23 cellular contexts compared by ENCODE assay signal in genomic region chr20:62428396-62429160, GRCh38. TPM values are rescaled to one million over a fixed set of nuclear protein-coding genes. Genes with fewer than 3 reads are reported as not detected.
DNase-seq lines count a peak whose midpoint lies in the region; ATAC-seq and TF ChIP-seq lines count a peak whose summit lies in the region.
"Had no signal": no experiment of that assay in that cellular context is flagged by ENCODE, and none has a peak within 500 bp of the region (broad histone marks: within the 10 kb centered on the region; RNA-seq: fewer than 3 reads in every experiment).

No MANE protein-coding gene starts in this region.

- H3K4me3 Mint-ChIP-seq in H9 = no peak overlapping the region
- peak overlapping the region; percentile 56 for H3K4me3 Mint-ChIP-seq in neural progenitor cell
- H3K4me3 Mint-ChIP-seq in activated CD8-positive, alpha-beta T cell treated with anti-CD3 and anti-CD28 coated beads for 36 hours = no peak overlapping the region
- H3K4me3 Mint-ChIP-seq: CD14-positive monocyte, IgD-negative memory B cell, immature natural killer cell, T-helper 17 cell had no signal

- H3K9me3 Mint-ChIP-seq in H9 (peaks cover 0 to 3% of the 10 kb centered on the region in 2 experiments; a peak in 1 of 5 replicates), neural progenitor cell (no peaks in the 10 kb centered on the region)
- H3K9me3 Mint-ChIP-seq in activated CD8-positive, alpha-beta T cell treated with anti-CD3 and anti-CD28 coated beads for 36 hours = no peaks in the 10 kb centered on the region
- H3K9me3 Mint-ChIP-seq: IgD-negative memory B cell, immature natural killer cell had no signal

- no peak overlapping the region for H3K9ac ChIP-seq in H9 (ENCODE audit: extremely low read depth, insufficient read length, low read length)
- no peak overlapping the region for H3K9ac ChIP-seq in neural progenitor cell

- no peak overlapping the region for H3K23ac ChIP-seq in H9 (ENCODE audit: insufficient read length, low read depth, low read length)

- H3K36me3 Mint-ChIP-seq in H9 (ENCODE audit: insufficient read depth in 1 of 3, low read depth in 3 of 3) (0 out of 7 replicates have a peak, but pooled peaks cover 0 to 4% (median 0%) of the 10 kb centered on the region in 3 experiments), neural progenitor cell (no peaks in the 10 kb centered on the region)
- H3K36me3 Mint-ChIP-seq in activated CD8-positive, alpha-beta T cell treated with anti-CD3 and anti-CD28 coated beads for 36 hours (ENCODE audit: low read depth) = no peaks in the 10 kb centered on the region
- H3K36me3 Mint-ChIP-seq: CD14-positive monocyte, IgD-negative memory B cell, immature natural killer cell had no signal

- CTCF ChIA-PET in A673 (lab: Charles Lee) = no interaction called here
- CTCF ChIA-PET in activated CD8-positive, alpha-beta T cell treated with anti-CD3 and anti-CD28 coated beads for 36 hours (lab: Charles Lee) = no interaction called here

- TF ChIP-seq CTCF in A673 (conservative IDR thresholded peaks at IDR 0.05; ENCODE audit: low read depth, low read length) = no peak
- TF ChIP-seq CTCF in H9 (conservative IDR thresholded peaks at IDR 0.05) = no peak
- TF ChIP-seq CTCF in body of pancreas (IDR thresholded peaks at IDR 0.05) = no peak
- TF ChIP-seq CTCF in neural progenitor cell (IDR thresholded peaks at IDR 0.05) = no peak
- no peak for TF ChIP-seq CTCF in activated CD8-positive, alpha-beta T cell treated with anti-CD3 and anti-CD28 coated beads for 36 hours (IDR thresholded peaks at IDR 0.05)

- WGBS in H9 (ENCODE audit: extremely low coverage, insufficient read length, low lambda C conversion rate) = no CpG with 5 or more reads among the region's 25 CpGs
- WGBS in body of pancreas, 2 donors = 61 to 80% methylated on average over 12 to 25 of the region's 25 CpGs

- TF ChIP-seq POLR2A in body of pancreas (IDR thresholded peaks at IDR 0.05) = no peak

- H3K56ac ChIP-seq in H9 (ENCODE audit: insufficient read length, low read depth, low read length) = no peak overlapping the region

- no peaks in the 10 kb centered on the region for H3K79me1 ChIP-seq in H9 (ENCODE audit: insufficient read depth, low read depth, low read length, poor library complexity, severe bottlenecking)

- H3K4me1 ChIP-seq in A673 (ENCODE audit: insufficient read depth, low read length, poor library complexity, severe bottlenecking) = no peaks in the 10 kb centered on the region
- peaks cover 3% of the 10 kb centered on the region; the same call in 1 of the 2 replicates for H3K4me1 ChIP-seq in H9 (ENCODE audit: insufficient read depth, low read length)
- peaks cover 26% of the 10 kb centered on the region for H3K4me1 ChIP-seq in body of pancreas
- H3K4me1 ChIP-seq in neural progenitor cell = peaks cover 14% of the 10 kb centered on the region
- H3K4me1 ChIP-seq: SJCRH30 had no signal

- H4K91ac ChIP-seq in H9 (ENCODE audit: insufficient read length, low read depth, low read length) = no peak overlapping the region

- no peaks in the 10 kb centered on the region for H4K20me1 ChIP-seq in H9 (ENCODE audit: control insufficient read depth, insufficient read depth, insufficient read length)
- no peaks in the 10 kb centered on the region for H4K20me1 ChIP-seq in neural progenitor cell (ENCODE audit: low read depth)

- peaks cover 25% of the 10 kb centered on the region for H3K27me3 ChIP-seq in A673 (replicated peaks; ENCODE audit: insufficient read depth, low read depth, low read length, poor library complexity)
- H3K27me3 ChIP-seq in H9 (ENCODE audit: insufficient read depth, low read length) = no peaks in the 10 kb centered on the region
- no peaks in the 10 kb centered on the region for H3K27me3 ChIP-seq in body of pancreas
- H3K27me3 ChIP-seq in neural progenitor cell = peaks cover 8% of the 10 kb centered on the region
- H3K27me3 ChIP-seq: cardiac muscle cell had no signal

- in situ Hi-C loops in ACHN (cut with HindIII; ENCODE audit: low pct_ligation_motif_present, low pct_unique_long_range_greater_than_20kb, low sequenced_read_pairs) = no loop called here

- no peak overlapping the region for H4K8ac ChIP-seq in H9 (replicated peaks; ENCODE audit: insufficient read length, low read depth, low read length)

- H3K79me2 ChIP-seq in H9 (ENCODE audit: insufficient read depth, low read length) = no peaks in the 10 kb centered on the region
- H3K79me2 ChIP-seq in neural progenitor cell (ENCODE audit: low read depth) = no peaks in the 10 kb centered on the region

- POLR2A ChIA-PET in A673 (lab: Charles Lee; ENCODE audit: low non-redundant PET) = no interaction called here
- POLR2A ChIA-PET in activated CD8-positive, alpha-beta T cell treated with anti-CD3 and anti-CD28 coated beads for 36 hours (lab: Charles Lee) = no interaction called here

- H3K4me1 Mint-ChIP-seq in H9 (peaks cover 25 to 57% of the 10 kb centered on the region in 2 experiments), neural progenitor cell (peaks cover 11% of the 10 kb centered on the region)
- H3K4me1 Mint-ChIP-seq in activated CD8-positive, alpha-beta T cell treated with anti-CD3 and anti-CD28 coated beads for 36 hours (ENCODE audit: low read depth) = no peaks in the 10 kb centered on the region
- H3K4me1 Mint-ChIP-seq: CD14-positive monocyte, IgD-negative memory B cell, immature natural killer cell, T-helper 17 cell had no signal

- H3K27ac ChIP-seq in A673 (ENCODE audit: low read depth, low read length, poor library complexity, severe bottlenecking) (no peak overlapping the region), H9 (ENCODE audit: insufficient read length, low read depth, low read length) (no peak overlapping the region), body of pancreas (peak overlapping the region; percentile 78 to 85 (median 82)), neural progenitor cell (no peak overlapping the region)
- H3K27ac ChIP-seq: cardiac muscle cell, heart right ventricle, SJCRH30, WERI-Rb-1 had no signal

- no peak overlapping the region for H3T11ph ChIP-seq in H9 (ENCODE audit: low read length)

- H3F3A ChIP-seq in neural progenitor cell (ENCODE audit: low read depth) = no peaks in the 10 kb centered on the region

- ATAC-seq in body of pancreas = no peak
- ATAC-seq in GM19467 (IDR thresholded peaks at IDR 0.05; ENCODE audit: unreplicated experiment) = no peak
- no peak for ATAC-seq in activated CD8-positive, alpha-beta T cell treated with anti-CD3 and anti-CD28 coated beads for 36 hours
- ATAC-seq: Panc1, T-helper 17 cell had no signal

- H3K4me2 ChIP-seq in H9 (ENCODE audit: insufficient read depth, insufficient read length, low read length) (no peak overlapping the region), neural progenitor cell (no peak overlapping the region)

- H2AFZ ChIP-seq in H9 (ENCODE audit: low read length) = no peak overlapping the region
- no peak overlapping the region for H2AFZ ChIP-seq in neural progenitor cell (replicated peaks)

- H2BK120ac ChIP-seq in H9 (ENCODE audit: low read depth, low read length, poor library complexity, severe bottlenecking) = no peak overlapping the region

- no peak overlapping the region for H3K18ac ChIP-seq in H9 (ENCODE audit: insufficient read length, low read depth, low read length)

- H3K14ac ChIP-seq in H9 (ENCODE audit: insufficient read depth, low read length) = peak overlapping the region; percentile 44

- no peaks in the 10 kb centered on the region for H3K9me3 ChIP-seq in A673 (ENCODE audit: low read depth, low read length, poor library complexity, severe bottlenecking)
- no peaks in the 10 kb centered on the region for H3K9me3 ChIP-seq in H9 (ENCODE audit: control insufficient read depth, low read depth, low read length)
- H3K9me3 ChIP-seq in body of pancreas = no peaks in the 10 kb centered on the region
- H3K9me3 ChIP-seq in neural progenitor cell (ENCODE audit: low read depth) = no peaks in the 10 kb centered on the region
- H3K9me3 ChIP-seq: heart right ventricle, SJCRH30 had no signal

- H3K4ac ChIP-seq in H9 (ENCODE audit: low read depth, low read length) = no peak overlapping the region

- H3K27ac Mint-ChIP-seq in H9 = peak overlapping the region in 2 of 3 experiments; percentile 32 to 77; a peak in 2 of 7 replicates
- peak overlapping the region; percentile 93 for H3K27ac Mint-ChIP-seq in neural progenitor cell
- no peak overlapping the region for H3K27ac Mint-ChIP-seq in activated CD8-positive, alpha-beta T cell treated with anti-CD3 and anti-CD28 coated beads for 36 hours
- H3K27ac Mint-ChIP-seq: CD14-positive monocyte, IgD-negative memory B cell, T-helper 17 cell had no signal

- no peak overlapping the region for H4K5ac ChIP-seq in H9 (ENCODE audit: insufficient read length, low read depth, low read length)

- H3K4me3 ChIP-seq in A673 (ENCODE audit: low read depth, low read length, poor library complexity, severe bottlenecking) = no peak overlapping the region
- no peak overlapping the region for H3K4me3 ChIP-seq in body of pancreas
- H3K4me3 ChIP-seq in neural progenitor cell = no peak overlapping the region
- H3K4me3 ChIP-seq: cardiac muscle cell, heart right ventricle, SJCRH30 had no signal

- H2BK5ac ChIP-seq in H9 (ENCODE audit: insufficient read length, low read length) = no peak overlapping the region

- intact Hi-C loops in A673 (cut with micrococcal nuclease; ENCODE audit: unreplicated experiment) = no loop called here
- intact Hi-C loops in body of pancreas (cut with DNase I) = no loop called here
- intact Hi-C loops in activated CD8-positive, alpha-beta T cell treated with anti-CD3 and anti-CD28 coated beads for 36 hours (cut with micrococcal nuclease) = no loop called here

- no peaks in the 10 kb centered on the region for H3K23me2 ChIP-seq in H9 (ENCODE audit: insufficient read length, low read depth, low read length, poor library complexity, severe bottlenecking)

- H3K27me3 Mint-ChIP-seq in H9 (ENCODE audit: low read depth) = peaks cover 15% of the 10 kb centered on the region
- peaks cover 18% of the 10 kb centered on the region for H3K27me3 Mint-ChIP-seq in neural progenitor cell (ENCODE audit: insufficient read depth, low read depth)
- H3K27me3 Mint-ChIP-seq in activated CD8-positive, alpha-beta T cell treated with anti-CD3 and anti-CD28 coated beads for 36 hours = no peaks in the 10 kb centered on the region

- H2BK15ac ChIP-seq in H9 (ENCODE audit: low read depth, low read length) = no peak overlapping the region

- no peak overlapping the region for H2BK12ac ChIP-seq in H9 (ENCODE audit: insufficient read length, low read depth, low read length)

- H2AK5ac ChIP-seq in H9 (ENCODE audit: insufficient read length, low read length) = no peak overlapping the region

- DNase-seq in A673 (ENCODE audit: low spot score) (peak; percentile 16), H9 (no peak), body of pancreas (no peak), neural progenitor cell (ENCODE audit: low spot score) (no peak), amygdala (lab: John Stamatoyannopoulos, UW) (no peak), ACHN (no peak)
- no peak for DNase-seq in activated CD8-positive, alpha-beta T cell treated with anti-CD3 and anti-CD28 coated beads for 36 hours
- DNase-seq: activated effector memory CD4-positive, alpha-beta T cell treated with anti-CD3 and anti-CD28 coated beads, Interleukin-2, amount 50 U/mL, for 16 hours; dermis blood vessel endothelial cell; DMS153; heart right ventricle; immature natural killer cell; NCI-H187 treated with DMSO at 0.1 percent for 48 hours; NCI-H345; nucleus accumbens; T-helper 17 cell; WERI-Rb-1 had no signal

- H3K36me3 ChIP-seq in A673 (ENCODE audit: insufficient read depth, low read length, poor library complexity, severe bottlenecking) (no peaks in the 10 kb centered on the region), body of pancreas (replicated peaks in 1 of 2; ENCODE audit: insufficient read depth in 1 of 2, low read depth in 2 of 2) (no peaks in the 10 kb centered on the region), neural progenitor cell (no peaks in the 10 kb centered on the region)
- H3K36me3 ChIP-seq: cardiac muscle cell, heart right ventricle, SJCRH30, WERI-Rb-1 had no signal

- no TSS peak for BruUV-seq in A673 (replicated peaks; lab: Mats Ljungman, UMichigan)

- no peak overlapping the region for H2BK20ac ChIP-seq in H9 (ENCODE audit: low read depth, low read length, poor library complexity, severe bottlenecking)

RNA-seq across cellular contexts. Expression of gene RBBP8NL, which starts 1.2 kb away (rescaled TPM):
- total RNA-seq in A673 (2021) (not detected in 2 replicates), H9 (2021) (0.20 and 0.28 TPM in 2 replicates), body of pancreas (1 to 10 TPM; 2.3 TPM), neural progenitor cell (ENCODE audit: low replicate concordance) (0.03 TPM in 1 of 2 replicates, not detected in the other)
- not detected for total RNA-seq in activated CD8-positive, alpha-beta T cell treated with anti-CD3 and anti-CD28 coated beads for 36 hours
- total RNA-seq: cardiac muscle cell, dermis blood vessel endothelial cell, heart right ventricle, SJCRH30, T-helper 17 cell had no signal

RNA-seq across cellular contexts. Expression of gene CABLES2, which starts 21.5 kb away (rescaled TPM):
- total RNA-seq in A673 (2021) (11.8 and 14.1 TPM in 2 replicates), H9 (2021) (10.8 and 11.0 TPM in 2 replicates), body of pancreas (1 to 10 TPM; 1.6 to 2.6 TPM), neural progenitor cell (ENCODE audit: low replicate concordance) (8.1 and 13.8 TPM in 2 replicates)
- 1 to 10 TPM; 3.2 to 4.5 TPM for total RNA-seq in activated CD8-positive, alpha-beta T cell treated with anti-CD3 and anti-CD28 coated beads for 36 hours

RNA-seq across cellular contexts. Expression of gene RPS21, which starts 41.7 kb away (rescaled TPM):
- total RNA-seq in A673 (2021) (1,502 and 1,506 TPM in 2 replicates), H9 (2021) (1,715 and 1,736 TPM in 2 replicates), body of pancreas (100 to 1,000 TPM; 654 to 656 TPM), neural progenitor cell (ENCODE audit: low replicate concordance) (1,629 and 1,765 TPM in 2 replicates)
- total RNA-seq in activated CD8-positive, alpha-beta T cell treated with anti-CD3 and anti-CD28 coated beads for 36 hours = 1,000 to 10,000 TPM; 2,670 to 2,760 TPM

RNA-seq across cellular contexts. Expression of gene GATA5, which starts 47.2 kb away (rescaled TPM):
- total RNA-seq in A673 (2021) (not detected in 2 replicates), H9 (2021) (0.24 and 0.39 TPM in 2 replicates), body of pancreas (not detected), neural progenitor cell (ENCODE audit: low replicate concordance) (0.12 TPM in 1 of 2 replicates, not detected in the other)
- not detected for total RNA-seq in activated CD8-positive, alpha-beta T cell treated with anti-CD3 and anti-CD28 coated beads for 36 hours
- total RNA-seq: dermis blood vessel endothelial cell, SJCRH30, T-helper 17 cell had no signal

Comparison
In these comparisons a context has a peak if more than half of its experiments do, and no peak if none do; other contexts are left out.
1. H3K27ac ChIP-seq: peak in body of pancreas (4 of 4); none in A673 (single experiment), H9 (single experiment) and neural progenitor cell (single experiment).